In the genomic region with DNA sequence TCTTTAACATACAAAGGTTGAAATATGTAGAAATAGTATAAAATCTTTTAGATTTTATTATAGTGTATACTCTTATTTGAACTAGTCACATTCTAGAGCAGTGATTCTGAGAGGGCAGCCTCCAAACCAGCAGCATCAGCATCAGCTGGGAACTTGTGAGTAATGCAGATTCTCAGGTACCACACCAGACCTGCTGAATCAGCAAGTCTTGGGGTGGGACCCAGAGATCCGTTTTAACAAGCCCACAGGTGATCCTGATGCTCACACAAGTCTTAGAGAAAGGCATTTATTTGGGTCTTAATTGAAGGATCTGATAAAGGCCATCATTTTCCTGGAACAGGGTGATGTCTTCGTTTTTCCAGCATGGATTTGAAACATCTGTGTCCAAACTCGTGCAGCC, we compare ENCODE assay signal across 3 cellular contexts.
TF ChIP-seq lines count a peak whose summit lies in the region.

No MANE protein-coding gene starts in this region.

TF ChIP-seq in HepG2, 621 proteins besides CTCF, POLR2A, EP300 and RAD21:
- TF ChIP-seq MAFF (IDR thresholded peaks at IDR 0.05; ENCODE audit: low read depth, low read length) (peak; percentile 87), CREM (IDR thresholded peaks at IDR 0.05) (no peak), CREM (CRISPR knock-in tag; IDR thresholded peaks at IDR 0.05) (no peak), SETDB1 (CRISPR knock-in tag; IDR thresholded peaks at IDR 0.05; ENCODE audit: borderline replicate concordance) (no peak), TCF12 (IDR thresholded peaks at IDR 0.05) (no peak), TCF12 (CRISPR knock-in tag; IDR thresholded peaks at IDR 0.05) (no peak), MAFK (conservative IDR thresholded peaks at IDR 0.05 in 1 of 2, IDR thresholded peaks at IDR 0.05 in 1 of 2; ENCODE audit: low read length in 2 of 2) (peak; percentile 82 to 92), ZNF251 (CRISPR knock-in tag; IDR thresholded peaks at IDR 0.05) (no peak)
- TF ChIP-seq, protein P1, sequence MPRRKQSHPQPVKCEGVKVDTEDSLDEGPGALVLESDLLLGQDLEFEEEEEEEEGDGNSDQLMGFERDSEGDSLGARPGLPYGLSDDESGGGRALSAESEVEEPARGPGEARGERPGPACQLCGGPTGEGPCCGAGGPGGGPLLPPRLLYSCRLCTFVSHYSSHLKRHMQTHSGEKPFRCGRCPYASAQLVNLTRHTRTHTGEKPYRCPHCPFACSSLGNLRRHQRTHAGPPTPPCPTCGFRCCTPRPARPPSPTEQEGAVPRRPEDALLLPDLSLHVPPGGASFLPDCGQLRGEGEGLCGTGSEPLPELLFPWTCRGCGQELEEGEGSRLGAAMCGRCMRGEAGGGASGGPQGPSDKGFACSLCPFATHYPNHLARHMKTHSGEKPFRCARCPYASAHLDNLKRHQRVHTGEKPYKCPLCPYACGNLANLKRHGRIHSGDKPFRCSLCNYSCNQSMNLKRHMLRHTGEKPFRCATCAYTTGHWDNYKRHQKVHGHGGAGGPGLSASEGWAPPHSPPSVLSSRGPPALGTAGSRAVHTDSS (CRISPR knock-in tag; conservative IDR thresholded peaks at IDR 0.05), result no peak
TF ChIP-seq in HepG2: peak in this region for 2.

TF ChIP-seq in IMR-90, 13 proteins besides CTCF, POLR2A, EP300 and RAD21:
- TF ChIP-seq, protein P2, sequence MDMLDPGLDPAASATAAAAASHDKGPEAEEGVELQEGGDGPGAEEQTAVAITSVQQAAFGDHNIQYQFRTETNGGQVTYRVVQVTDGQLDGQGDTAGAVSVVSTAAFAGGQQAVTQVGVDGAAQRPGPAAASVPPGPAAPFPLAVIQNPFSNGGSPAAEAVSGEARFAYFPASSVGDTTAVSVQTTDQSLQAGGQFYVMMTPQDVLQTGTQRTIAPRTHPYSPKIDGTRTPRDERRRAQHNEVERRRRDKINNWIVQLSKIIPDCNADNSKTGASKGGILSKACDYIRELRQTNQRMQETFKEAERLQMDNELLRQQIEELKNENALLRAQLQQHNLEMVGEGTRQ (IDR thresholded peaks at IDR 0.05; ENCODE audit: low read depth, low read length), result no peak
- TF ChIP-seq MAFK (IDR thresholded peaks at IDR 0.05; ENCODE audit: low read depth, low read length), result peak; percentile 81
TF ChIP-seq in IMR-90: peak in this region for 1.

TF ChIP-seq in H1, 55 proteins besides CTCF, POLR2A, EP300 and RAD21:
- TF ChIP-seq MAFK (IDR thresholded peaks at IDR 0.05; ENCODE audit: low read depth, low read length), result peak; percentile 82
- TF ChIP-seq EGR1 (IDR thresholded peaks at IDR 0.05; ENCODE audit: borderline replicate concordance, low read depth, low read length), result no peak
